Comparison of ENCODE assay signal across 8 cellular contexts in genomic region chr3:192916455-192917257, GRCh38. TPM values are rescaled to one million over a fixed set of nuclear protein-coding genes. Genes with fewer than 3 reads are reported as not detected.
DNase-seq lines count a peak whose midpoint lies in the region; ATAC-seq and TF ChIP-seq lines count a peak whose summit lies in the region.

No MANE protein-coding gene starts in this region.

- no peak overlapping the region for H2BK5ac ChIP-seq in H9 (ENCODE audit: insufficient read length, low read length)

- whole genome bisulfite sequencing in H9 (ENCODE audit: extremely low coverage, insufficient read length, low lambda C conversion rate), result no CpG with 5 or more reads among the region's 57 CpGs
- 2% methylated on average over 57 of the region's 57 CpGs for WGBS in thymus

- H3K79me1 ChIP-seq in H9 (ENCODE audit: insufficient read depth, low read depth, low read length, poor library complexity, severe bottlenecking), result peaks cover 3% of the 10 kb centered on the region

- H3K23ac ChIP-seq in H9 (ENCODE audit: insufficient read length, low read depth, low read length), result no peak overlapping the region

- peak overlapping the region; percentile 85 for H3K56ac ChIP-seq in H9 (ENCODE audit: insufficient read length, low read depth, low read length)

- no peak overlapping the region for H2AFZ ChIP-seq in H9 (ENCODE audit: low read length)

- no peak overlapping the region for H2BK20ac ChIP-seq in H9 (ENCODE audit: low read depth, low read length, poor library complexity, severe bottlenecking)

- peak overlapping the region; percentile 100 for H3K4me2 ChIP-seq in H9 (ENCODE audit: insufficient read depth, insufficient read length, low read length)

- H3K36me3 Mint-ChIP-seq in H9 (ENCODE audit: insufficient read depth in 1 of 3, low read depth in 3 of 3) (no peaks in the 10 kb centered on the region; a peak in 1 of 7 replicates), mesothelial cell of epicardium (no peaks in the 10 kb centered on the region)

- peak overlapping the region; percentile 79 for H3K9ac ChIP-seq in H9 (ENCODE audit: extremely low read depth, insufficient read length, low read length)

- no peak overlapping the region for H2BK120ac ChIP-seq in H9 (ENCODE audit: low read depth, low read length, poor library complexity, severe bottlenecking)

- H4K91ac ChIP-seq in H9 (ENCODE audit: insufficient read length, low read depth, low read length), result no peak overlapping the region

- ATAC-seq in esophagus mucosa, result peak; percentile 37

- H3K4me1 ChIP-seq in H9 (ENCODE audit: insufficient read depth, low read length) (peaks cover 20% of the 10 kb centered on the region), thymus (ENCODE audit: control insufficient read depth, insufficient read depth, low read length) (peaks cover 4% of the 10 kb centered on the region)

- TF ChIP-seq CTCF in H9 (conservative IDR thresholded peaks at IDR 0.05), result no peak
- no peak for TF ChIP-seq CTCF in mesothelial cell of epicardium (IDR thresholded peaks at IDR 0.05; ENCODE audit: unreplicated experiment)
- TF ChIP-seq CTCF in GM20000 (IDR thresholded peaks at IDR 0.05; ENCODE audit: extremely low read depth, missing control alignments), result no peak

- H3T11ph ChIP-seq in H9 (ENCODE audit: low read length), result no peak overlapping the region

- DNase-seq in ELR (ENCODE audit: low read depth), result peak; percentile 82
- peak; percentile 82 for DNase-seq in H9
- peak; percentile 67 for DNase-seq in NCI-H2107 treated with DMSO at 0.1 percent for 48 hours (lab: John Stamatoyannopoulos, UW; ENCODE audit: unreplicated experiment)
- peak; percentile 20 for DNase-seq in activated CD8-positive, alpha-beta memory T cell treated with anti-CD3 and anti-CD28 coated beads, Interleukin-2, amount 50 U/mL, for 4 hours
- DNase-seq in mesothelial cell of epicardium (ENCODE audit: low spot score in 2 of 2, unreplicated experiment in 2 of 2), result peak; percentile 39 to 71
- DNase-seq in GM20000 (ENCODE audit: low spot score), result no peak

- no peak overlapping the region for H4K8ac ChIP-seq in H9 (replicated peaks; ENCODE audit: insufficient read length, low read depth, low read length)

- peaks cover 55 to 62% of the 10 kb centered on the region in 2 experiments for H3K4me1 Mint-ChIP-seq in H9
- H3K4me1 Mint-ChIP-seq in mesothelial cell of epicardium, result peaks cover 19% of the 10 kb centered on the region

- peak overlapping the region; percentile 84 for H3K18ac ChIP-seq in H9 (ENCODE audit: insufficient read length, low read depth, low read length)

- H3K27me3 Mint-ChIP-seq in H9 (ENCODE audit: low read depth) (peaks cover 13% of the 10 kb centered on the region), mesothelial cell of epicardium (ENCODE audit: low read depth) (peaks cover 22% of the 10 kb centered on the region)

- no peak overlapping the region for H2AK5ac ChIP-seq in H9 (ENCODE audit: insufficient read length, low read length)

- H3K4me3 Mint-ChIP-seq in H9 (peak overlapping the region; percentile 94 to 98), mesothelial cell of epicardium (peak overlapping the region; percentile 91)

- H3K9me3 Mint-ChIP-seq in H9 (no peaks in the 10 kb centered on the region), mesothelial cell of epicardium (no peaks in the 10 kb centered on the region)

- peaks cover 28% of the 10 kb centered on the region for H3K79me2 ChIP-seq in H9 (ENCODE audit: insufficient read depth, low read length)

- no peak overlapping the region for H3K4ac ChIP-seq in H9 (ENCODE audit: low read depth, low read length)

- no peaks in the 10 kb centered on the region for H3K36me3 ChIP-seq in thymus (ENCODE audit: control insufficient read depth, insufficient read depth)

- H2BK12ac ChIP-seq in H9 (ENCODE audit: insufficient read length, low read depth, low read length), result no peak overlapping the region

- peak overlapping the region; percentile 95 to 99 (median 98) for H3K27ac Mint-ChIP-seq in H9
- H3K27ac Mint-ChIP-seq in mesothelial cell of epicardium, result peak overlapping the region; percentile 95

- H3K27ac ChIP-seq in H9 (ENCODE audit: insufficient read length, low read depth, low read length) (peak overlapping the region; percentile 91), thymus (ENCODE audit: low read depth) (peak overlapping the region; percentile 70)

- H4K5ac ChIP-seq in H9 (ENCODE audit: insufficient read length, low read depth, low read length), result no peak overlapping the region

- H3K9me3 ChIP-seq in H9 (ENCODE audit: control insufficient read depth, low read depth, low read length) (no peaks in the 10 kb centered on the region), thymus (ENCODE audit: control insufficient read depth) (no peaks in the 10 kb centered on the region)

- H2BK15ac ChIP-seq in H9 (ENCODE audit: low read depth, low read length), result no peak overlapping the region

- H3K27me3 ChIP-seq in H9 (ENCODE audit: insufficient read depth, low read length) (no peaks in the 10 kb centered on the region), thymus (ENCODE audit: control insufficient read depth, insufficient read depth) (peaks cover 30% of the 10 kb centered on the region)

- no peaks in the 10 kb centered on the region for H4K20me1 ChIP-seq in H9 (ENCODE audit: control insufficient read depth, insufficient read depth, insufficient read length)

- peak overlapping the region; percentile 93 for H3K14ac ChIP-seq in H9 (ENCODE audit: insufficient read depth, low read length)

- peaks cover 22% of the 10 kb centered on the region for H3K23me2 ChIP-seq in H9 (ENCODE audit: insufficient read length, low read depth, low read length, poor library complexity, severe bottlenecking)

- peak overlapping the region; percentile 55 for H3K4me3 ChIP-seq in thymus (ENCODE audit: low read length)

RNA-seq across cellular contexts. Expression of gene MB21D2, which starts 1.0 kb away (rescaled TPM):
- 19.1 and 20.8 TPM in 2 replicates for total RNA-seq in H9 (2021)
- total RNA-seq in esophagus mucosa, result 2.4 TPM
- 8.5 to 9.4 TPM (median 9.1 TPM) in 3 replicates for total RNA-seq in mesothelial cell of epicardium
- 2.4 TPM for polyA plus RNA-seq in thymus
